In genomic region chr22:22558071-22558971, GRCh38 we compare ENCODE assay signal across 21 cellular contexts. TPM values are rescaled to one million over a fixed set of nuclear protein-coding genes. Genes with fewer than 3 reads are reported as not detected.
DNase-seq lines count a peak whose midpoint lies in the region; ATAC-seq, FAIRE-seq and TF ChIP-seq lines count a peak whose summit lies in the region.
"Had no signal": no experiment of that assay in that cellular context is flagged by ENCODE, and none has a peak within 500 bp of the region (broad histone marks: within the 10 kb centered on the region; RNA-seq: fewer than 3 reads in every experiment).

No MANE protein-coding gene starts in this region.

- H3K27me3 Mint-ChIP-seq in natural killer cell (ENCODE audit: low read depth in 2 of 2) = peaks cover 6 to 7% of the 10 kb centered on the region in 2 donors
- H3K27me3 Mint-ChIP-seq in natural killer cell treated with Interleukin-12 subunit alpha and Interleukin-12 subunit beta and Interleukin-15 and Interleukin-18, amount 100 ng/mL, for 72 hours = peaks cover 2 to 5% of the 10 kb centered on the region in 2 donors
- H3K27me3 Mint-ChIP-seq: activated B cell treated with CpG ODN at 0.5 μM for 24 hours had no signal

- TF ChIP-seq CTCF in A549 (IDR thresholded peaks at IDR 0.05) (no peak), SK-N-SH (IDR thresholded peaks at IDR 0.05) (no peak), natural killer cell (IDR thresholded peaks at IDR 0.05) (no peak)

- POLR2A ChIA-PET in A549 (lab: Yijun Ruan, JAX) (interaction anchor here (0.8 to 2.1 kb wide), 4 partner anchors 21 to 50 kb away, joined by 3 to 15 read pairs (median 3); partner anchors contain the start of genes ZNF280A and ZNF280B), SK-N-SH (lab: Yijun Ruan, JAX) (interaction anchor here (0.5 to 0.9 kb wide), 2 partner anchors 12 to 17 kb away, joined by 3 to 6 read pairs; no protein-coding TSS in a partner anchor)

- H3K4me2 ChIP-seq in A549 = peak overlapping the region; percentile 73
- H3K4me2 ChIP-seq in SK-N-SH = peak overlapping the region; percentile 82

- peaks cover 2% of the 10 kb centered on the region for H3F3A ChIP-seq in SK-N-SH (replicated peaks; ENCODE audit: insufficient read depth)

- intact Hi-C loops in natural killer cell (cut with micrococcal nuclease) = no loop called here

- H3K9ac ChIP-seq in SK-N-SH = peak overlapping the region; percentile 87
- H3K9ac ChIP-seq: parathyroid adenoma had no signal

- TF ChIP-seq RAD21 in A549 (conservative IDR thresholded peaks at IDR 0.05 in 1 of 2, IDR thresholded peaks at IDR 0.05 in 1 of 2) (no peak), SK-N-SH (IDR thresholded peaks at IDR 0.05; ENCODE audit: low read length) (no peak)

- H3K27me3 ChIP-seq in SK-N-SH (ENCODE audit: insufficient read depth) = no peaks in the 10 kb centered on the region
- H3K27me3 ChIP-seq: stomach, upper lobe of right lung had no signal

- H3K36me3 ChIP-seq in SK-N-SH (replicated peaks in 1 of 2; ENCODE audit: control insufficient read depth in 1 of 2, insufficient read depth in 2 of 2, low read length in 1 of 2) = peaks cover 23 to 24% of the 10 kb centered on the region in 2 experiments
- H3K36me3 ChIP-seq: stomach, upper lobe of right lung had no signal

- no peak for TF ChIP-seq POLR2A in A549 (IDR thresholded peaks at IDR 0.05; ENCODE audit: low read length)

- H3K4me3 ChIP-seq in A549 (peak overlapping the region; percentile 90), SK-N-SH (ENCODE audit: low read depth in 2 of 2, low read length in 1 of 2) (peak overlapping the region; percentile 58 to 92)
- H3K4me3 ChIP-seq: lung, stomach, upper lobe of right lung had no signal

- peak overlapping the region; percentile 96 to 99 for H3K27ac ChIP-seq in A549
- H3K27ac ChIP-seq in SK-N-SH (ENCODE audit: low read depth in 2 of 2, low read length in 1 of 2) = peak overlapping the region; percentile 87 to 89
- H3K27ac ChIP-seq: parathyroid adenoma, stomach, upper lobe of right lung had no signal

- H3K9me2 ChIP-seq in SK-N-SH = no peaks in the 10 kb centered on the region

- FAIRE-seq in A549 (lab: Jason Lieb, UNC) = no peak
- FAIRE-seq: colon, islet of Langerhans had no signal

- H3K4me3 Mint-ChIP-seq in natural killer cell = no peak overlapping the region
- H3K4me3 Mint-ChIP-seq in natural killer cell treated with Interleukin-12 subunit alpha and Interleukin-12 subunit beta and Interleukin-15 and Interleukin-18, amount 100 ng/mL, for 72 hours = no peak overlapping the region
- H3K4me3 Mint-ChIP-seq: brain; HFFc6; T-helper 1 cell treated with Interleukin-12 subunit alpha and Interleukin-12 subunit beta and Interleukin-4 antibody, amounts not matched to agents 30 μg/mL and 1 μg/mL, for 36 hours had no signal

- no peak for TF ChIP-seq EP300 in A549 (IDR thresholded peaks at IDR 0.05)
- TF ChIP-seq EP300 in SK-N-SH (IDR thresholded peaks at IDR 0.05; ENCODE audit: borderline replicate concordance in 1 of 2, low read depth in 1 of 2, low read length in 1 of 2) = no peak

- H3K79me2 ChIP-seq in SK-N-SH (ENCODE audit: insufficient read depth) = peaks cover 46% of the 10 kb centered on the region
- H3K79me2 ChIP-seq: parathyroid adenoma had no signal

- H3K4me1 Mint-ChIP-seq in natural killer cell = peaks cover 0 to 5% of the 10 kb centered on the region in 2 donors
- H3K4me1 Mint-ChIP-seq in natural killer cell treated with Interleukin-12 subunit alpha and Interleukin-12 subunit beta and Interleukin-15 and Interleukin-18, amount 100 ng/mL, for 72 hours (ENCODE audit: low read depth in 2 of 2) = peaks cover 0 to 4% of the 10 kb centered on the region in 2 donors
- H3K4me1 Mint-ChIP-seq: brain had no signal

- H3K4me1 ChIP-seq in A549 (peaks cover 43% of the 10 kb centered on the region; the same call in 2 of the 3 replicates), SK-N-SH (ENCODE audit: control insufficient read depth in 1 of 2, insufficient read depth in 2 of 2, low read depth in 1 of 2, low read length in 1 of 2) (peaks cover 4 to 39% of the 10 kb centered on the region in 2 experiments; a peak in 3 of 4 replicates)
- H3K4me1 ChIP-seq: parathyroid adenoma, stomach, upper lobe of right lung had no signal

- peak; percentile 25 to 59 for DNase-seq in A549 (ENCODE audit: low read depth in 1 of 2, low spot score in 1 of 2)
- DNase-seq in D341Med (ENCODE audit: low spot score) = peak; percentile 64
- DNase-seq in NCI-H2227 treated with DMSO at 0.1 percent for 48 hours (lab: John Stamatoyannopoulos, UW) = peak; percentile 55
- peak; percentile 75 for DNase-seq in SK-N-SH
- DNase-seq in natural killer cell = no peak
- DNase-seq in activated CD4-positive, CD25-positive, alpha-beta regulatory T cell (lab: John Stamatoyannopoulos, UW) = no peak
- DNase-seq in natural killer cell treated with Interleukin-12 subunit alpha and Interleukin-12 subunit beta and Interleukin-15 and Interleukin-18, amount 100 ng/mL, for 72 hours (ENCODE audit: low spot score) = no peak
- DNase-seq: HFFc6 had no signal

- CTCF ChIA-PET in A549 (lab: Yijun Ruan, JAX) = interaction anchor here (0.6 to 4.8 kb wide), 25 partner anchors 8 to 200 kb away, joined by 3 to 32 read pairs (median 4); partner anchors contain the start of genes ZNF280A and ZNF280B
- CTCF ChIA-PET in SK-N-SH (lab: Yijun Ruan, JAX) = interaction anchor here (0.6 to 2.4 kb wide), 28 partner anchors 8 to 587 kb away, joined by 3 to 22 read pairs (median 5); partner anchors contain the start of genes RAB36 and ZNF280B

- H3K9me3 ChIP-seq in A549 = no peaks in the 10 kb centered on the region
- no peaks in the 10 kb centered on the region for H3K9me3 ChIP-seq in SK-N-SH
- H3K9me3 ChIP-seq: stomach, upper lobe of right lung had no signal

- H4K20me1 ChIP-seq in SK-N-SH (ENCODE audit: insufficient read depth) = peaks cover 40% of the 10 kb centered on the region

- 5% methylated on average over 7 of the region's 25 CpGs for WGBS in A549 (ENCODE audit: missing lambda C conversion rate)
- WGBS in SK-N-SH (ENCODE audit: low lambda C conversion rate) = 2% methylated on average over 23 of the region's 25 CpGs

- H3K9me3 Mint-ChIP-seq in natural killer cell = no peaks in the 10 kb centered on the region
- no peaks in the 10 kb centered on the region for H3K9me3 Mint-ChIP-seq in natural killer cell treated with Interleukin-12 subunit alpha and Interleukin-12 subunit beta and Interleukin-15 and Interleukin-18, amount 100 ng/mL, for 72 hours
- H3K9me3 Mint-ChIP-seq: activated B cell treated with CpG ODN at 0.5 μM for 24 hours; activated naive CD4-positive, alpha-beta T cell treated with anti-CD3 and anti-CD28 coated beads, Interleukin-2, amount 50 U/mL, for 72 hours; activated T-cell treated with anti-CD3 and anti-CD28 coated beads, Interleukin-2, amount 50 U/mL, for 72 hours; brain; T-helper 1 cell treated with Interleukin-12 subunit alpha and Interleukin-12 subunit beta and Interleukin-4 antibody, amounts not matched to agents 30 μg/mL and 1 μg/mL, for 36 hours had no signal

- ATAC-seq in A549 = peak; percentile 49 to 69; a peak in 3 of 6 replicates
- ATAC-seq in natural killer cell = no peak
- ATAC-seq in natural killer cell treated with Interleukin-12 subunit alpha and Interleukin-12 subunit beta and Interleukin-15 and Interleukin-18, amount 100 ng/mL, for 72 hours = no peak
- no peak for ATAC-seq in HG02763 (IDR thresholded peaks at IDR 0.05; ENCODE audit: unreplicated experiment)

- no peaks in the 10 kb centered on the region for H3K36me3 Mint-ChIP-seq in natural killer cell
- no peaks in the 10 kb centered on the region for H3K36me3 Mint-ChIP-seq in natural killer cell treated with Interleukin-12 subunit alpha and Interleukin-12 subunit beta and Interleukin-15 and Interleukin-18, amount 100 ng/mL, for 72 hours
- H3K36me3 Mint-ChIP-seq: activated naive CD4-positive, alpha-beta T cell treated with anti-CD3 and anti-CD28 coated beads, Interleukin-2, amount 50 U/mL, for 72 hours; brain had no signal

- H2AFZ ChIP-seq in SK-N-SH (ENCODE audit: low read depth) = peak overlapping the region; percentile 84; the same call in 1 of the 2 replicates
- H2AFZ ChIP-seq: parathyroid adenoma had no signal

- H3K27ac Mint-ChIP-seq in natural killer cell = no peak overlapping the region
- no peak overlapping the region for H3K27ac Mint-ChIP-seq in natural killer cell treated with Interleukin-12 subunit alpha and Interleukin-12 subunit beta and Interleukin-15 and Interleukin-18, amount 100 ng/mL, for 72 hours
- H3K27ac Mint-ChIP-seq: activated B cell treated with CpG ODN at 0.5 μM for 24 hours; activated T-cell treated with anti-CD3 and anti-CD28 coated beads, Interleukin-2, amount 50 U/mL, for 72 hours; brain; HFFc6 had no signal

RNA-seq across cellular contexts. Expression of gene PRAME, which starts 0.7 kb away (rescaled TPM):
- polyA plus RNA-seq in A549 (2011; rRNA removed) (173 and 228 TPM in 2 replicates), A549 (2017; fragmentation: RNase III; extraction: RNeasy Plus Mini Kit Qiagen cat#74134 plus additional on column Dnase treatment) (112 to 143 TPM (median 130 TPM) in 3 replicates), SK-N-SH (2012; rRNA removed) (193 and 241 TPM in 2 replicates)
- polyA plus RNA-seq in A549 (2012; cell fraction: cytosol; rRNA removed) = 136 and 155 TPM in 2 replicates
- polyA plus RNA-seq in A549 (2012; cell fraction: nucleus; rRNA removed) = 271 and 295 TPM in 2 replicates
- polyA minus RNA-seq in A549 (2011; rRNA and poly(A)+ RNA removed) = 111 and 127 TPM in 2 replicates
- polyA plus RNA-seq in SK-N-SH (2012; cell fraction: cytosol; rRNA removed) = 123 and 160 TPM in 2 replicates
- polyA plus RNA-seq in SK-N-SH (2012; cell fraction: nucleus; rRNA removed) = 488 and 508 TPM in 2 replicates
- not detected for total RNA-seq in natural killer cell
- total RNA-seq in natural killer cell treated with Interleukin-12 subunit alpha and Interleukin-12 subunit beta and Interleukin-15 and Interleukin-18, amount 100 ng/mL, for 72 hours = under 1 TPM in 1 of 2 donors, not detected in 1; 0.93 TPM
- total RNA-seq: activated B cell treated with CpG ODN at 0.5 μM for 24 hours, HFFc6, HT-29, stomach, upper lobe of right lung had no signal
- polyA plus RNA-seq: stomach had no signal

RNA-seq across cellular contexts. Expression of gene ZNF280A, which starts 38.3 kb away (rescaled TPM):
- 2.7 and 3.0 TPM in 2 replicates for polyA plus RNA-seq in A549 (2011; rRNA removed)
- 0.53 and 0.57 TPM in 2 replicates for polyA plus RNA-seq in A549 (2012; cell fraction: cytosol; rRNA removed)
- 0.30 and 0.33 TPM in 2 replicates for polyA plus RNA-seq in A549 (2012; cell fraction: nucleus; rRNA removed)
- polyA plus RNA-seq in A549 (2017; fragmentation: RNase III; extraction: RNeasy Plus Mini Kit Qiagen cat#74134 plus additional on column Dnase treatment) = 1.8 to 2.1 TPM (median 2.0 TPM) in 3 replicates
- 1.9 and 2.8 TPM in 2 replicates for polyA minus RNA-seq in A549 (2011; rRNA and poly(A)+ RNA removed)
- not detected in 2 replicates for polyA plus RNA-seq in SK-N-SH (2012; rRNA removed)
- not detected in 2 replicates for polyA plus RNA-seq in SK-N-SH (2012; cell fraction: cytosol; rRNA removed)
- polyA plus RNA-seq in SK-N-SH (2012; cell fraction: nucleus; rRNA removed) = not detected in 2 replicates
- not detected for total RNA-seq in natural killer cell
- not detected for total RNA-seq in natural killer cell treated with Interleukin-12 subunit alpha and Interleukin-12 subunit beta and Interleukin-15 and Interleukin-18, amount 100 ng/mL, for 72 hours
- total RNA-seq: activated B cell treated with CpG ODN at 0.5 μM for 24 hours; activated naive CD4-positive, alpha-beta T cell treated with anti-CD3 and anti-CD28 coated beads, Interleukin-2, amount 50 U/mL, for 72 hours; activated T-cell treated with anti-CD3 and anti-CD28 coated beads, Interleukin-2, amount 50 U/mL, for 72 hours; HT-29; lung; stomach; upper lobe of right lung had no signal
- polyA plus RNA-seq: lung, stomach had no signal

RNA-seq across cellular contexts. Expression of gene ZNF280B, which starts 49.8 kb away (rescaled TPM):
- polyA plus RNA-seq in A549 (2011; rRNA removed) (3.9 and 5.1 TPM in 2 replicates), A549 (2017; fragmentation: RNase III; extraction: RNeasy Plus Mini Kit Qiagen cat#74134 plus additional on column Dnase treatment) (1.9 to 2.3 TPM (median 2.3 TPM) in 3 replicates), SK-N-SH (2012; rRNA removed) (0.82 and 1.2 TPM in 2 replicates)
- polyA plus RNA-seq in A549 (2012; cell fraction: cytosol; rRNA removed) = 0.69 and 0.71 TPM in 2 replicates
- 0.34 and 0.69 TPM in 2 replicates for polyA plus RNA-seq in A549 (2012; cell fraction: nucleus; rRNA removed)
- 5.4 and 5.8 TPM in 2 replicates for polyA minus RNA-seq in A549 (2011; rRNA and poly(A)+ RNA removed)
- 1.1 TPM in 2 replicates for polyA plus RNA-seq in SK-N-SH (2012; cell fraction: cytosol; rRNA removed)
- 0.70 and 1.3 TPM in 2 replicates for polyA plus RNA-seq in SK-N-SH (2012; cell fraction: nucleus; rRNA removed)
- 1 to 10 TPM in 2 of 3 donors, under 1 TPM in 1; 0.99 to 1.8 (median 1.6) TPM for total RNA-seq in natural killer cell
- total RNA-seq in natural killer cell treated with Interleukin-12 subunit alpha and Interleukin-12 subunit beta and Interleukin-15 and Interleukin-18, amount 100 ng/mL, for 72 hours = 1 to 10 TPM; 3.3 to 4.1 TPM
- total RNA-seq: HT-29 had no signal

Comparison
In these comparisons a context has a peak if more than half of its experiments do, and no peak if none do; other contexts are left out.
1. ATAC-seq: peak in A549 (2 of 2); none in natural killer cell (0 of 3), natural killer cell treated with Interleukin-12 subunit alpha and Interleukin-12 subunit beta and Interleukin-15 and Interleukin-18, amount 100 ng/mL, for 72 hours (0 of 2) and HG02763 (single experiment).
2. DNase-seq: peak in A549 (2 of 2), D341Med (single experiment), NCI-H2227 treated with DMSO at 0.1 percent for 48 hours (single experiment) and SK-N-SH (single experiment); none in natural killer cell (single experiment), activated CD4-positive, CD25-positive, alpha-beta regulatory T cell (0 of 4) and natural killer cell treated with Interleukin-12 subunit alpha and Interleukin-12 subunit beta and Interleukin-15 and Interleukin-18, amount 100 ng/mL, for 72 hours (single experiment).
3. Of the 12 proteins assayed by ChIP-seq in both A549 and SK-N-SH: peak only in A549: none; only in SK-N-SH: CHD2; in both: none; in neither: 11.